1 cellular context compared by ENCODE assay signal in the genomic region with DNA sequence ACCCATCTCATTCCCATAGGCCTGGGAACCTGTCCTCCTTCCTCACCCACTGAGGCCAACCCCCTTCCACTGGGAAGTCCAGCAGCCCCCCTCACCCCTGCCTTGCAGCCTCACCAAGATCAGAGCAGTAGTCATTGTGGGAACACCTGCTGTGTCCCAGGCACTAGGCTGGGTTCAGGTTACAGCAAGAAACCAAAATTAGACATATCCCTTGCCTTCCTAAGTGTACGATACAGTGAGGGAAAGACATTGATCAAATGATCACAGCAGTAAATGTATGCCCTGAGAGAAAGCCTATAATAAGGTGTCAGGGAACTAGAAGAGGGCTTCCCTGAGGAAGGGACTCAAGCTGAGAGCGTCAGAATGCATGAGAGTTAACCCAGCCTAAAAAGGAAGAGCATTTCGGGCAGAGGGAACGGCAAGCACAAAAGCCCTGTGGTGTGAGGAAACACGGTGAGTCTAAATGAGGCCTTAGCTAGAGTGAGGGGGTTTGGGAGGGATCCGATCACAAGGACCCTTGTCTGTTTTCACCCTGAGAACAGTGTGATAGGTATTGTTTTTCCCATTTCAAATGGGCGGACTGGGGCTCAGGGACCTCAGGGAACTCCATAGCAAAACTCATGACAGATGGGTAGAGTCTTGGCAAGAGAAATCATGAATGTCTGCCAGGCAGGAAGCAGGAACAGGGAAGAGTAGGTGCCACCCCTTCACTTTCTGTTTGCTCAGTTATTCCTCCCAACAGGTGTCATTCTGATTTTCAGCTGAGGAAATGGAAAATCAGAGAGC.
TF ChIP-seq lines count a peak whose summit lies in the region.

No MANE protein-coding gene starts in this region.

TF ChIP-seq in HepG2, 621 proteins besides CTCF, POLR2A, EP300 and RAD21:
- no peak for TF ChIP-seq ZNF556 (CRISPR knock-in tag; IDR thresholded peaks at IDR 0.05; ENCODE audit: borderline replicate concordance)
- no peak for TF ChIP-seq SOX6 (IDR thresholded peaks at IDR 0.05)
- TF ChIP-seq SOX6 (CRISPR knock-in tag; IDR thresholded peaks at IDR 0.05) = no peak
- TF ChIP-seq TP53 (CRISPR knock-in tag; conservative IDR thresholded peaks at IDR 0.05) = no peak
- no peak for TF ChIP-seq ZNF737 (CRISPR knock-in tag; IDR thresholded peaks at IDR 0.05; ENCODE audit: borderline replicate concordance)
- no peak for TF ChIP-seq ZNF256 (CRISPR knock-in tag; conservative IDR thresholded peaks at IDR 0.05)
- no peak for TF ChIP-seq FOXA1 (IDR thresholded peaks at IDR 0.05)
- TF ChIP-seq FOXA1 (CRISPR knock-in tag; IDR thresholded peaks at IDR 0.05) = no peak
- no peak for TF ChIP-seq ZNF414 (CRISPR knock-in tag; IDR thresholded peaks at IDR 0.05)
- TF ChIP-seq, protein P1, sequence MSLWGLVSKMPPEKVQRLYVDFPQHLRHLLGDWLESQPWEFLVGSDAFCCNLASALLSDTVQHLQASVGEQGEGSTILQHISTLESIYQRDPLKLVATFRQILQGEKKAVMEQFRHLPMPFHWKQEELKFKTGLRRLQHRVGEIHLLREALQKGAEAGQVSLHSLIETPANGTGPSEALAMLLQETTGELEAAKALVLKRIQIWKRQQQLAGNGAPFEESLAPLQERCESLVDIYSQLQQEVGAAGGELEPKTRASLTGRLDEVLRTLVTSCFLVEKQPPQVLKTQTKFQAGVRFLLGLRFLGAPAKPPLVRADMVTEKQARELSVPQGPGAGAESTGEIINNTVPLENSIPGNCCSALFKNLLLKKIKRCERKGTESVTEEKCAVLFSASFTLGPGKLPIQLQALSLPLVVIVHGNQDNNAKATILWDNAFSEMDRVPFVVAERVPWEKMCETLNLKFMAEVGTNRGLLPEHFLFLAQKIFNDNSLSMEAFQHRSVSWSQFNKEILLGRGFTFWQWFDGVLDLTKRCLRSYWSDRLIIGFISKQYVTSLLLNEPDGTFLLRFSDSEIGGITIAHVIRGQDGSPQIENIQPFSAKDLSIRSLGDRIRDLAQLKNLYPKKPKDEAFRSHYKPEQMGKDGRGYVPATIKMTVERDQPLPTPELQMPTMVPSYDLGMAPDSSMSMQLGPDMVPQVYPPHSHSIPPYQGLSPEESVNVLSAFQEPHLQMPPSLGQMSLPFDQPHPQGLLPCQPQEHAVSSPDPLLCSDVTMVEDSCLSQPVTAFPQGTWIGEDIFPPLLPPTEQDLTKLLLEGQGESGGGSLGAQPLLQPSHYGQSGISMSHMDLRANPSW (CRISPR knock-in tag; IDR thresholded peaks at IDR 0.05; ENCODE audit: borderline replicate concordance) = no peak
- TF ChIP-seq REST (IDR thresholded peaks at IDR 0.05; ENCODE audit: borderline replicate concordance in 1 of 2, low read depth in 1 of 2, low read length in 2 of 2) = no peak
- no peak for TF ChIP-seq ZNF546 (CRISPR knock-in tag; conservative IDR thresholded peaks at IDR 0.05)
- TF ChIP-seq PHF5A (CRISPR knock-in tag; IDR thresholded peaks at IDR 0.05; ENCODE audit: low read depth, unreplicated experiment) = no peak
- TF ChIP-seq SP140L (CRISPR knock-in tag; IDR thresholded peaks at IDR 0.05; ENCODE audit: borderline replicate concordance) = no peak
- TF ChIP-seq RELA (CRISPR knock-in tag; IDR thresholded peaks at IDR 0.05) = no peak
- TF ChIP-seq MAF1 (CRISPR knock-in tag; IDR thresholded peaks at IDR 0.05; ENCODE audit: borderline replicate concordance) = no peak
- no peak for TF ChIP-seq ATAD3A (CRISPR knock-in tag; IDR thresholded peaks at IDR 0.05)
- TF ChIP-seq PLRG1 (conservative IDR thresholded peaks at IDR 0.05) = no peak
TF ChIP-seq in HepG2: peak in this region for 0.
